Comparison of ENCODE assay signal across 9 cellular contexts in genomic region chr12:42568952-42569916, GRCh38. TPM values are rescaled to one million over a fixed set of nuclear protein-coding genes. Genes with fewer than 3 reads are reported as not detected.
DNase-seq lines count a peak whose midpoint lies in the region; ATAC-seq and TF ChIP-seq lines count a peak whose summit lies in the region.
"Had no signal": no experiment of that assay in that cellular context is flagged by ENCODE, and none has a peak within 500 bp of the region (broad histone marks: within the 10 kb centered on the region; RNA-seq: fewer than 3 reads in every experiment).

No MANE protein-coding gene starts in this region.

- TF ChIP-seq CTCF in GM13976 (IDR thresholded peaks at IDR 0.05; ENCODE audit: borderline replicate concordance, control extremely low read depth, extremely low read depth, insufficient read depth, missing control alignments), result peak; percentile 45
- TF ChIP-seq CTCF in cardiac fibroblast (IDR thresholded peaks at IDR 0.05; ENCODE audit: low read depth, low read length), result peak; percentile 59
- TF ChIP-seq CTCF in lower lobe of right lung (IDR thresholded peaks at IDR 0.05), result peak; percentile 68

- peaks cover 19% of the 10 kb centered on the region for H3K4me1 ChIP-seq in lower lobe of right lung

- in situ Hi-C loops in GM13976 (cut with MboI; ENCODE audit: low sequenced_read_pairs, unreplicated experiment), result no loop called here

- no peaks in the 10 kb centered on the region for H3K9me3 ChIP-seq in lower lobe of right lung

- H3K4me3 ChIP-seq in cardiac fibroblast (replicated peaks in 1 of 2; ENCODE audit: low read depth in 2 of 2, low read length in 2 of 2) (no peak overlapping the region), lower lobe of right lung (no peak overlapping the region)

- intact Hi-C loops in lower lobe of right lung (cut with DNase I), result no loop called here

- no peaks in the 10 kb centered on the region for H3K27me3 ChIP-seq in lower lobe of right lung (ENCODE audit: low read depth)

- no peaks in the 10 kb centered on the region for H3K36me3 ChIP-seq in lower lobe of right lung

- no peak overlapping the region for H3K27ac ChIP-seq in lower lobe of right lung
- H3K27ac ChIP-seq: epithelial cell of prostate had no signal

- DNase-seq in A172 (ENCODE audit: low spot score) (peak; percentile 56), GM13976 (ENCODE audit: low spot score) (peak; percentile 38), NCI-H524 (lab: John Stamatoyannopoulos, UW) (peak; percentile 61 to 69), cardiac fibroblast (ENCODE audit: low read depth in 2 of 2) (peak; percentile 76 to 78), lower lobe of right lung (no peak), cerebellar nuclear complex (lab: John Stamatoyannopoulos, UW) (no peak)

- peak; percentile 63 for ATAC-seq in HG03064 (IDR thresholded peaks at IDR 0.05; ENCODE audit: low read depth, unreplicated experiment)
- peak; percentile 67 to 87 for ATAC-seq in lower lobe of right lung
- no peak for ATAC-seq in HG02571 (IDR thresholded peaks at IDR 0.05; ENCODE audit: unreplicated experiment)

RNA-seq across cellular contexts. Expression of gene PRICKLE1, which starts 20.3 kb away (rescaled TPM):
- 4.1 and 77.2 TPM in 2 replicates for total RNA-seq in A172 (2014; rRNA removed; shearing (Covaris generic))
- 18.8 TPM for total RNA-seq in lower lobe of right lung

Comparison
In these comparisons a context has a peak if more than half of its experiments do, and no peak if none do; other contexts are left out.
1. DNase-seq: peak in A172 (single experiment), GM13976 (single experiment), NCI-H524 (2 of 2) and cardiac fibroblast (2 of 2); none in lower lobe of right lung (single experiment) and cerebellar nuclear complex (0 of 2).
2. Peak in every context shown above with its lines, with median percentiles within 50 percentile points of each other: CTCF ChIP-seq.